8 cellular contexts compared by ENCODE assay signal in the genomic region with DNA sequence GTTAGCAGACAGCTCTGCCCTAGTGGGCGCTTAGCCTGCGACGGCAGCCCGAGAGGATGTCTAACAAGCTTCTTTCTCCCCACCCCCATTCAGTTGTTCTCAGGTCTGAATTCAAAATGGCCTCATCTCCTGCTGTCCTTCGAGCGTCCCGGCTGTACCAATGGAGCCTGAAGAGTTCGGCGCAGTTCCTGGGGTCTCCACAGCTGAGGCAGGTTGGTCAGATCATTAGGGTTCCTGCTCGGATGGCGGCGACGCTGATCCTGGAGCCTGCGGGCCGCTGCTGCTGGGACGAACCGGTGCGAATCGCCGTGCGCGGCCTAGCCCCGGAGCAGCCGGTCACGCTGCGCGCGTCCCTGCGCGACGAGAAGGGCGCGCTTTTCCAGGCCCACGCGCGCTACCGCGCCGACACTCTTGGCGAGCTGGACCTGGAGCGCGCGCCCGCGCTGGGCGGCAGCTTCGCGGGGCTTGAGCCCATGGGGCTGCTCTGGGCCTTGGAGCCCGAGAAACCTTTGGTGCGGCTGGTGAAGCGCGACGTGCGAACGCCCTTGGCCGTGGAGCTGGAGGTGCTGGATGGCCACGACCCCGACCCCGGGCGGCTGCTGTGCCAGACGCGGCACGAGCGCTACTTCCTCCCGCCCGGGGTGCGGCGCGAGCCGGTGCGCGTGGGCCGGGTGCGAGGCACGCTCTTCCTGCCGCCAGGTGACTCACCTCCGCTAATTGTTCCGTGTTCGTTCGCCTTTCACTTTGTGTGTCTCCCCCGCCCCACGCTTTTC. TPM values are rescaled to one million over a fixed set of nuclear protein-coding genes. Genes with fewer than 3 reads are reported as not detected.
DNase-seq lines count a peak whose midpoint lies in the region; ATAC-seq and TF ChIP-seq lines count a peak whose summit lies in the region.
"Not testable (repeated sequence)": the region's sequence is repeated elsewhere in the genome, so short reads cannot be mapped to it uniquely, and the experiment has no call there.

Gene ACOT2 (plus strand): TSS at position 29 of the 773 bp plus-strand sequence. CDS start 28 bp downstream, at position 57.

- DNase-seq in GM03348 (ENCODE audit: low spot score) (peak; percentile 91), NCI-H1436 (lab: John Stamatoyannopoulos, UW) (peak; percentile 59), T-helper 1 cell (peak; percentile 42 to 80 (median 62)), adipocyte (ENCODE audit: low read depth) (peak; percentile 94), Right ventricle myocardium superior (peak; percentile 90), ovary (peak; percentile 73 to 79 (median 78))

- 0% methylated on average over 26 to 82 of the region's 82 CpGs for WGBS in ovary, 3 donors

- H3K9ac ChIP-seq in adipocyte (ENCODE audit: low read length) = peak within 1 kb of the TSS; percentile 98

- peak; percentile 48 for TF ChIP-seq POLR2A in ovary (IDR thresholded peaks at IDR 0.05)

- TF ChIP-seq EP300 in ovary (IDR thresholded peaks at IDR 0.05) = peak; percentile 11

- ATAC-seq in HG02588 (IDR thresholded peaks at IDR 0.05; ENCODE audit: unreplicated experiment) (peak; percentile 59), Right ventricle myocardium superior (ENCODE audit: poor library complexity) (peak; percentile 90)

- peaks cover 12% of the 10 kb centered on the region for H3K36me3 ChIP-seq in adipocyte (ENCODE audit: control insufficient read depth, insufficient read depth, low read length, severe bottlenecking)
- not testable (repeated sequence) for H3K36me3 ChIP-seq in ovary

- not testable (repeated sequence) for H3K27me3 ChIP-seq in adipocyte (replicated peaks; ENCODE audit: control insufficient read depth, insufficient read depth, low read length); ovary

- H3K9me3 ChIP-seq in adipocyte (ENCODE audit: control insufficient read depth, low read length); ovary: not testable (repeated sequence)

- H3K4me3 ChIP-seq in adipocyte (ENCODE audit: low read length) = peak within 1 kb of the TSS; percentile 91
- peak within 1 kb of the TSS; percentile 82 for H3K4me3 ChIP-seq in ovary

- H3K27ac ChIP-seq in ovary = peak within 1 kb of the TSS; percentile 67 to 91
- not testable (repeated sequence) for H3K27ac ChIP-seq in temporal lobe (ENCODE audit: low read depth, low read length)

- intact Hi-C loops in Right ventricle myocardium superior (cut with DNase I); ovary (cut with DNase I): not testable (repeated sequence)

- peaks cover 21% of the 10 kb centered on the region for H3K4me1 ChIP-seq in adipocyte (ENCODE audit: control insufficient read depth, insufficient read depth, low read length)
- not testable (repeated sequence) for H3K4me1 ChIP-seq in ovary (ENCODE audit: insufficient read depth)

- peak in 1 of 3 donors; percentile 35 for TF ChIP-seq CTCF in ovary (IDR thresholded peaks at IDR 0.05)

RNA-seq across cellular contexts. Expression of gene ACOT2, which starts in this region (rescaled TPM):
- 229 TPM for total RNA-seq in Right ventricle myocardium superior
- 10 to 100 TPM; 10.8 to 35.7 (median 19.3) TPM for total RNA-seq in ovary
- 10 to 100 TPM; 23.1 to 27.2 TPM for polyA plus RNA-seq in ovary
- 21.4 TPM for total RNA-seq in temporal lobe
